1 cellular context compared by ENCODE assay signal in the genomic region with DNA sequence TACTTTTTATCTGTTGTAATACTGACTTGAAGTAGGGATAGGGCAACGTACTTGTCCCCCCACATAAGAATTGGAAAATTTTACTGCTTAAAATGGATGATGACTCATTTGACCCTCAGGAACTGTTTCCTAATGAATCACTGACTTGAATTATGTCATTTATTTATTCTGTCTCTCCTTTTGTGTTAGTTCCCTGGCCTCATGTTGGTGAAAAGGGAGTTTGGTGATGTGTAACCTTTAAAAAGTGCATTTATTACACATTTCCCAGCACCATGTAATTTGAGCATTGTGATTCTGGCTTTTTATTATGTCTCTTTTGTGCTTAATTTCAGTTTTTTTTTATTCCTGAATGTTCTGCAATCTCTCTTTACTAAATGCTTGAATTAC.
TF ChIP-seq lines count a peak whose summit lies in the region.

No MANE protein-coding gene starts in this region.

TF ChIP-seq in SK-N-SH, 30 proteins besides CTCF, POLR2A, EP300 and RAD21 (continued from another document):
- TF ChIP-seq NFIC (IDR thresholded peaks at IDR 0.05; ENCODE audit: borderline replicate concordance) (no peak), CHD2 (IDR thresholded peaks at IDR 0.05; ENCODE audit: low read length, partially characterized antibody) (no peak), MEF2A (IDR thresholded peaks at IDR 0.05; ENCODE audit: borderline replicate concordance, low read depth) (peak; percentile 81; the same call in 1 of the 2 replicates), FOXM1 (IDR thresholded peaks at IDR 0.05; ENCODE audit: low read depth) (no peak), FOSL2 (IDR thresholded peaks at IDR 0.05; ENCODE audit: borderline replicate concordance, low read depth) (peak; percentile 84), SMC3 (IDR thresholded peaks at IDR 0.05; ENCODE audit: low read depth, low read length) (no peak), ELF1 (IDR thresholded peaks at IDR 0.05) (no peak), JUND (IDR thresholded peaks at IDR 0.05) (peak; percentile 75), REST (IDR thresholded peaks at IDR 0.05; ENCODE audit: low read depth, low read length) (no peak)
- TF ChIP-seq, protein P1, sequence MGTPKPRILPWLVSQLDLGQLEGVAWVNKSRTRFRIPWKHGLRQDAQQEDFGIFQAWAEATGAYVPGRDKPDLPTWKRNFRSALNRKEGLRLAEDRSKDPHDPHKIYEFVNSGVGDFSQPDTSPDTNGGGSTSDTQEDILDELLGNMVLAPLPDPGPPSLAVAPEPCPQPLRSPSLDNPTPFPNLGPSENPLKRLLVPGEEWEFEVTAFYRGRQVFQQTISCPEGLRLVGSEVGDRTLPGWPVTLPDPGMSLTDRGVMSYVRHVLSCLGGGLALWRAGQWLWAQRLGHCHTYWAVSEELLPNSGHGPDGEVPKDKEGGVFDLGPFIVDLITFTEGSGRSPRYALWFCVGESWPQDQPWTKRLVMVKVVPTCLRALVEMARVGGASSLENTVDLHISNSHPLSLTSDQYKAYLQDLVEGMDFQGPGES (IDR thresholded peaks at IDR 0.05; ENCODE audit: low read depth, low read length) = no peak
- TF ChIP-seq, protein P2, sequence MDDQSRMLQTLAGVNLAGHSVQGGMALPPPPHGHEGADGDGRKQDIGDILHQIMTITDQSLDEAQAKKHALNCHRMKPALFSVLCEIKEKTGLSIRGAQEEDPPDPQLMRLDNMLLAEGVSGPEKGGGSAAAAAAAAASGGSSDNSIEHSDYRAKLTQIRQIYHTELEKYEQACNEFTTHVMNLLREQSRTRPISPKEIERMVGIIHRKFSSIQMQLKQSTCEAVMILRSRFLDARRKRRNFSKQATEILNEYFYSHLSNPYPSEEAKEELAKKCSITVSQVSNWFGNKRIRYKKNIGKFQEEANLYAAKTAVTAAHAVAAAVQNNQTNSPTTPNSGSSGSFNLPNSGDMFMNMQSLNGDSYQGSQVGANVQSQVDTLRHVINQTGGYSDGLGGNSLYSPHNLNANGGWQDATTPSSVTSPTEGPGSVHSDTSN (IDR thresholded peaks at IDR 0.05) = peak; percentile 58
TF ChIP-seq in SK-N-SH: peak in this region for 4.
